ENCODE assay signal across 10 cellular contexts in the genomic region with DNA sequence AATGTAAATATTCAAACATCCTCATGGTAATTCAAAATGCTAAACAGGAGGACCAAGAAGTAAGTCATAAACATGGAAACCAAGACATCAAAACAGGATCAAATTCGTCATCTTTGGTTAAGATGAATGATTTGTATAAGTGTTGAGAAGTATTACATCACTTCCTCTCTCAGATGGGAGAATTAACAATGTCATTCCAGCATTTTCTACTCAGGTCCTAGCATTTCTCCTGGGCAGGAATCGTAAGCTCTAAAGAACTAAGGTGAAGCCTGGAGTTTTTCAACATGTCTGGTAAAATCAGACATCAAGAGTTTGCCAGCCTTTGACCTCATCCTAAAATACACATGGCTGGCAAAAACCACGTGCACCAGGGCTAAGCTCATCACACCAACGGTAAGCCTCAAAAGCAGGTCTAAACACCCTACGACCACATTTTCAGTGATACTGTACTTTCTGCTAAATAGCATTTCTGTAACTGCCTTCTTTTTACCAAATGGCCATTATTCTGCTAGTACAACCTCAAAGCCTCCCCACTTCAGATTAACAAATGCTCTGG. TPM values are rescaled to one million over a fixed set of nuclear protein-coding genes. Genes with fewer than 3 reads are reported as not detected.
DNase-seq lines count a peak whose midpoint lies in the region; ATAC-seq and TF ChIP-seq lines count a peak whose summit lies in the region.
"Had no signal": no experiment of that assay in that cellular context is flagged by ENCODE, and none has a peak within 500 bp of the region (broad histone marks: within the 10 kb centered on the region; RNA-seq: fewer than 3 reads in every experiment).

No MANE protein-coding gene starts in this region.

- H3K36me3 Mint-ChIP-seq in activated CD4-positive, alpha-beta T cell treated with anti-CD3 and anti-CD28 coated beads for 36 hours (ENCODE audit: low read depth), result peaks cover 35% of the 10 kb centered on the region
- H3K36me3 Mint-ChIP-seq in WTC11, result no peaks in the 10 kb centered on the region

- H3K27ac Mint-ChIP-seq in activated CD4-positive, alpha-beta T cell treated with anti-CD3 and anti-CD28 coated beads for 36 hours, result peak overlapping the region; percentile 98
- peak overlapping the region; percentile 85 for H3K27ac Mint-ChIP-seq in WTC11

- peak; percentile 41 for DNase-seq in activated CD4-positive, alpha-beta T cell treated with anti-CD3 and anti-CD28 coated beads for 36 hours
- no peak for DNase-seq in activated CD4-positive, alpha-beta T cell treated with anti-CD3 and anti-CD28 coated beads for 48 hours
- DNase-seq in WTC11 (ENCODE audit: low spot score) (no peak), fibroblast of villous mesenchyme (ENCODE audit: low read depth) (peak; percentile 55), NCI-H146 treated with DMSO at 0.1 percent for 48 hours (lab: John Stamatoyannopoulos, UW; ENCODE audit: unreplicated experiment) (no peak), MG63 (no peak)
- DNase-seq: ACHN, NCI-H526 treated with DMSO at 0.1 percent for 48 hours had no signal

- H3K4me3 Mint-ChIP-seq in activated CD4-positive, alpha-beta T cell treated with anti-CD3 and anti-CD28 coated beads for 36 hours, result peak overlapping the region; percentile 53
- H3K4me3 Mint-ChIP-seq in WTC11, result peak overlapping the region; percentile 22

- peaks cover 95% of the 10 kb centered on the region for H3K4me1 Mint-ChIP-seq in activated CD4-positive, alpha-beta T cell treated with anti-CD3 and anti-CD28 coated beads for 36 hours
- H3K4me1 Mint-ChIP-seq in WTC11, result peaks cover 96% of the 10 kb centered on the region

- H3K4me1 ChIP-seq in subcutaneous abdominal adipose tissue (ENCODE audit: control insufficient read depth in 5 of 5, insufficient read depth in 5 of 5, low read length in 5 of 5), result peaks cover 8 to 58% (median 45%) of the 10 kb centered on the region in 5 donors

- H3K4me3 ChIP-seq in fibroblast of villous mesenchyme (ENCODE audit: low read depth, low read length), result no peak overlapping the region
- H3K4me3 ChIP-seq in subcutaneous abdominal adipose tissue (ENCODE audit: low read depth in 1 of 5, low read length in 5 of 5), result no peak overlapping the region
- no peak overlapping the region for H3K4me3 ChIP-seq in MG63

- H3K9me3 Mint-ChIP-seq in activated CD4-positive, alpha-beta T cell treated with anti-CD3 and anti-CD28 coated beads for 36 hours (ENCODE audit: low read depth), result no peaks in the 10 kb centered on the region
- no peaks in the 10 kb centered on the region for H3K9me3 Mint-ChIP-seq in WTC11

- intact Hi-C loops in activated CD4-positive, alpha-beta T cell treated with anti-CD3 and anti-CD28 coated beads for 36 hours (cut with DNase I, micrococcal nuclease), result loop anchor here (1.0 to 5.0 kb wide), 7 partner anchors 9 to 231 kb away; a partner anchor contains a TSS

- peaks cover 0 to 17% (median 11%) of the 10 kb centered on the region in 5 donors for H3K36me3 ChIP-seq in subcutaneous abdominal adipose tissue (ENCODE audit: control insufficient read depth in 5 of 5, insufficient read depth in 5 of 5, low read length in 5 of 5)
- H3K36me3 ChIP-seq in MG63, result peaks cover 9% of the 10 kb centered on the region

- peak overlapping the region; percentile 7 for H3K27ac ChIP-seq in subcutaneous abdominal adipose tissue (ENCODE audit: low read depth, low read length)

- POLR2A ChIA-PET in activated CD4-positive, alpha-beta T cell treated with anti-CD3 and anti-CD28 coated beads for 36 hours (lab: Charles Lee), result interaction anchor here (0.7 kb wide), 1 partner anchor 22 kb away, joined by 3 read pairs; no protein-coding TSS in a partner anchor
- POLR2A ChIA-PET in WTC11 (lab: Charles Lee), result no interaction called here

- CTCF ChIA-PET in activated CD4-positive, alpha-beta T cell treated with anti-CD3 and anti-CD28 coated beads for 36 hours (lab: Charles Lee), result interaction anchor here (1.5 to 7.9 kb wide), 2 partner anchors 10 to 14 kb away, joined by 5 to 54 read pairs; no protein-coding TSS in a partner anchor
- CTCF ChIA-PET in WTC11 (lab: Charles Lee), result interaction anchor here (0.6 to 9.0 kb wide), 6 partner anchors 15 to 263 kb away, joined by 3 to 95 read pairs (median 16); a partner anchor contains a TSS

- ATAC-seq in activated CD4-positive, alpha-beta T cell treated with anti-CD3 and anti-CD28 coated beads for 36 hours, result peak; percentile 16
- ATAC-seq in WTC11 (no peak), HG02763 (IDR thresholded peaks at IDR 0.05; ENCODE audit: unreplicated experiment) (no peak)

- no peaks in the 10 kb centered on the region for H3K27me3 Mint-ChIP-seq in activated CD4-positive, alpha-beta T cell treated with anti-CD3 and anti-CD28 coated beads for 36 hours
- no peaks in the 10 kb centered on the region; the same call in 1 of the 2 replicates for H3K27me3 Mint-ChIP-seq in WTC11 (ENCODE audit: low read depth)

- H3K27me3 ChIP-seq in subcutaneous abdominal adipose tissue (ENCODE audit: control insufficient read depth in 5 of 5, insufficient read depth in 4 of 5, low read length in 5 of 5) (no peaks in the 10 kb centered on the region), MG63 (no peaks in the 10 kb centered on the region)

- H3K9ac ChIP-seq in subcutaneous abdominal adipose tissue (ENCODE audit: low read length in 5 of 5), result no peak overlapping the region

- TF ChIP-seq CTCF in WTC11 (IDR thresholded peaks at IDR 0.05), result no peak
- no peak for TF ChIP-seq CTCF in fibroblast of villous mesenchyme (IDR thresholded peaks at IDR 0.05; ENCODE audit: insufficient read depth, low read depth, low read length)

- H3K9me3 ChIP-seq in subcutaneous abdominal adipose tissue (ENCODE audit: control insufficient read depth in 5 of 5, low read length in 5 of 5) (no peaks in the 10 kb centered on the region), MG63 (no peaks in the 10 kb centered on the region)

TF ChIP-seq in WTC11, 78 proteins besides CTCF, POLR2A, EP300 and RAD21 (continues in another document):
- TF ChIP-seq, protein P1, sequence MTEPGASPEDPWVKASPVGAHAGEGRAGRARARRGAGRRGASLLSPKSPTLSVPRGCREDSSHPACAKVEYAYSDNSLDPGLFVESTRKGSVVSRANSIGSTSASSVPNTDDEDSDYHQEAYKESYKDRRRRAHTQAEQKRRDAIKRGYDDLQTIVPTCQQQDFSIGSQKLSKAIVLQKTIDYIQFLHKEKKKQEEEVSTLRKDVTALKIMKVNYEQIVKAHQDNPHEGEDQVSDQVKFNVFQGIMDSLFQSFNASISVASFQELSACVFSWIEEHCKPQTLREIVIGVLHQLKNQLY (CRISPR knock-in tag; IDR thresholded peaks at IDR 0.05), result no peak
- TF ChIP-seq TEAD1 (CRISPR knock-in tag; IDR thresholded peaks at IDR 0.05) (no peak), RELA (CRISPR knock-in tag; IDR thresholded peaks at IDR 0.05; ENCODE audit: borderline replicate concordance) (no peak), OVOL2 (CRISPR knock-in tag; IDR thresholded peaks at IDR 0.05; ENCODE audit: borderline replicate concordance) (no peak)
- TF ChIP-seq, protein P2, sequence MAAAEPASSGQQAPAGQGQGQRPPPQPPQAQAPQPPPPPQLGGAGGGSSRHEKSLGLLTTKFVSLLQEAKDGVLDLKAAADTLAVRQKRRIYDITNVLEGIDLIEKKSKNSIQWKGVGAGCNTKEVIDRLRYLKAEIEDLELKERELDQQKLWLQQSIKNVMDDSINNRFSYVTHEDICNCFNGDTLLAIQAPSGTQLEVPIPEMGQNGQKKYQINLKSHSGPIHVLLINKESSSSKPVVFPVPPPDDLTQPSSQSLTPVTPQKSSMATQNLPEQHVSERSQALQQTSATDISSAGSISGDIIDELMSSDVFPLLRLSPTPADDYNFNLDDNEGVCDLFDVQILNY (CRISPR knock-in tag; IDR thresholded peaks at IDR 0.05), result no peak
- TF ChIP-seq, protein P3, sequence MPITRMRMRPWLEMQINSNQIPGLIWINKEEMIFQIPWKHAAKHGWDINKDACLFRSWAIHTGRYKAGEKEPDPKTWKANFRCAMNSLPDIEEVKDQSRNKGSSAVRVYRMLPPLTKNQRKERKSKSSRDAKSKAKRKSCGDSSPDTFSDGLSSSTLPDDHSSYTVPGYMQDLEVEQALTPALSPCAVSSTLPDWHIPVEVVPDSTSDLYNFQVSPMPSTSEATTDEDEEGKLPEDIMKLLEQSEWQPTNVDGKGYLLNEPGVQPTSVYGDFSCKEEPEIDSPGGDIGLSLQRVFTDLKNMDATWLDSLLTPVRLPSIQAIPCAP (CRISPR knock-in tag; IDR thresholded peaks at IDR 0.05), result no peak

RNA-seq across cellular contexts. Expression of a gene that starts 24.8 kb away (rescaled TPM):
- 100 to 1,000 TPM in 1 of 2 experiments, 10 to 100 TPM in 1; 85.5 to 103 TPM for total RNA-seq in activated CD4-positive, alpha-beta T cell treated with anti-CD3 and anti-CD28 coated beads for 36 hours
- total RNA-seq in WTC11 (2021) (74.5 to 76.3 TPM (median 75.6 TPM) in 3 replicates), fibroblast of villous mesenchyme (45.8 and 47.4 TPM in 2 replicates)
- 43.4 and 54.4 TPM in 2 replicates for total RNA-seq in MG63 (2014; rRNA removed; shearing (Covaris generic); ENCODE audit: low replicate concordance)

RNA-seq across cellular contexts. Expression of a gene that starts 39.1 kb away (rescaled TPM):
- 1 to 10 TPM; 2.2 to 2.7 TPM for total RNA-seq in activated CD4-positive, alpha-beta T cell treated with anti-CD3 and anti-CD28 coated beads for 36 hours
- 4.6 to 5.8 TPM (median 5.3 TPM) in 3 replicates for total RNA-seq in WTC11 (2021)
- total RNA-seq in fibroblast of villous mesenchyme, result 1.7 and 3.9 TPM in 2 replicates
- total RNA-seq in MG63 (2014; rRNA removed; shearing (Covaris generic); ENCODE audit: low replicate concordance), result 0.30 and 0.36 TPM in 2 replicates

RNA-seq across cellular contexts. Expression of a gene that starts 48.4 kb away (rescaled TPM):
- total RNA-seq in activated CD4-positive, alpha-beta T cell treated with anti-CD3 and anti-CD28 coated beads for 36 hours, result 1 to 10 TPM; 2.3 to 2.8 TPM
- total RNA-seq in WTC11 (2021) (2.5 to 3.3 TPM (median 3.3 TPM) in 3 replicates), fibroblast of villous mesenchyme (5.2 and 6.8 TPM in 2 replicates)
- 1.8 and 4.5 TPM in 2 replicates for total RNA-seq in MG63 (2014; rRNA removed; shearing (Covaris generic); ENCODE audit: low replicate concordance)

RNA-seq across cellular contexts. Expression of a gene that starts 49.5 kb away (rescaled TPM):
- 100 to 1,000 TPM; 175 to 213 TPM for total RNA-seq in activated CD4-positive, alpha-beta T cell treated with anti-CD3 and anti-CD28 coated beads for 36 hours
- total RNA-seq in WTC11 (2021), result 260 to 261 TPM (median 260 TPM) in 3 replicates
- 257 and 321 TPM in 2 replicates for total RNA-seq in fibroblast of villous mesenchyme
- 105 and 257 TPM in 2 replicates for total RNA-seq in MG63 (2014; rRNA removed; shearing (Covaris generic); ENCODE audit: low replicate concordance)

Comparison
In these comparisons a context has a peak if more than half of its experiments do, and no peak if none do; other contexts are left out.
1. DNase-seq: peak in activated CD4-positive, alpha-beta T cell treated with anti-CD3 and anti-CD28 coated beads for 36 hours (single experiment) and fibroblast of villous mesenchyme (single experiment); none in activated CD4-positive, alpha-beta T cell treated with anti-CD3 and anti-CD28 coated beads for 48 hours (single experiment), WTC11 (single experiment), NCI-H146 treated with DMSO at 0.1 percent for 48 hours (single experiment) and MG63 (single experiment).